10 cellular contexts compared by ENCODE assay signal in genomic region chr7:28405662-28406061, GRCh38. TPM values are rescaled to one million over a fixed set of nuclear protein-coding genes. Genes with fewer than 3 reads are reported as not detected.
DNase-seq lines count a peak whose midpoint lies in the region; ATAC-seq lines count a peak whose summit lies in the region.
"Had no signal": no experiment of that assay in that cellular context is flagged by ENCODE, and none has a peak within 500 bp of the region (broad histone marks: within the 10 kb centered on the region; RNA-seq: fewer than 3 reads in every experiment).

No MANE protein-coding gene starts in this region.

- ATAC-seq in left ventricle myocardium superior (peak; percentile 2), HG02678 (IDR thresholded peaks at IDR 0.05; ENCODE audit: unreplicated experiment) (no peak)

- intact Hi-C loops in left ventricle myocardium superior (cut with micrococcal nuclease): loop anchor here (5.0 kb wide), 1 partner anchor 217 kb away; no protein-coding TSS in a partner anchor

- DNase-seq in activated CD4-positive, alpha-beta T cell treated with anti-CD3 and anti-CD28 coated beads for 48 hours: peak; percentile 22
- no peak for DNase-seq in activated CD4-positive, alpha-beta T cell treated with anti-CD3 and anti-CD28 coated beads, Interleukin-2, amount 50 U/mL, for 1 hour
- peak; percentile 79 for DNase-seq in astrocyte of the hippocampus (ENCODE audit: low read depth, low spot score)
- peak; percentile 32 for DNase-seq in left ventricle myocardium superior
- peak; percentile 49 for DNase-seq in ureter (ENCODE audit: low spot score)
- DNase-seq in NCI-H774 (lab: John Stamatoyannopoulos, UW): no peak
- DNase-seq in NCI-H345 (lab: John Stamatoyannopoulos, UW): no peak
- DNase-seq: effector CD4-positive, alpha-beta T cell; stimulated activated CD4-positive, alpha-beta T cell treated with anti-CD3 and anti-CD28 coated beads, Interleukin-15, amount 100 ng/mL, for 24 hours had no signal

RNA-seq across cellular contexts. Expression of gene CREB5, which starts 6.7 kb away (rescaled TPM):
- total RNA-seq in left ventricle myocardium superior (4.5 TPM), ureter (10.6 TPM)

Comparison
In these comparisons a context has a peak if more than half of its experiments do, and no peak if none do; other contexts are left out.
1. DNase-seq: peak in activated CD4-positive, alpha-beta T cell treated with anti-CD3 and anti-CD28 coated beads for 48 hours (single experiment), astrocyte of the hippocampus (single experiment), left ventricle myocardium superior (single experiment) and ureter (single experiment); none in activated CD4-positive, alpha-beta T cell treated with anti-CD3 and anti-CD28 coated beads, Interleukin-2, amount 50 U/mL, for 1 hour (single experiment), NCI-H774 (single experiment) and NCI-H345 (single experiment).